ENCODE assay signal across 14 cellular contexts in genomic region chr1:19367584-19368041, GRCh38. TPM values are rescaled to one million over a fixed set of nuclear protein-coding genes. Genes with fewer than 3 reads are reported as not detected.
A peak's percentile ranks its signal among the peaks of the same experiment; 100 is the strongest.
DNase-seq lines count a peak whose midpoint lies in the region; ATAC-seq, FAIRE-seq and TF ChIP-seq lines count a peak whose summit lies in the region.
"Had no signal": no experiment of that assay in that cellular context is flagged by ENCODE, and none has a peak within 500 bp of the region (broad histone marks: within the 10 kb centered on the region; RNA-seq: fewer than 3 reads in every experiment).

No MANE protein-coding gene starts in this region.

- no peak overlapping the region for H3K4me2 ChIP-seq in K562 (ENCODE audit: insufficient read depth, low read length)

- no peaks in the 10 kb centered on the region for H3K79me2 ChIP-seq in K562 (ENCODE audit: control insufficient read depth, insufficient read depth, low read length)

- peaks cover 18% of the 10 kb centered on the region for H4K20me1 ChIP-seq in K562 (replicated peaks; ENCODE audit: control insufficient read depth, insufficient read depth, low read length)

- ATAC-seq in K562 = no peak
- ATAC-seq in activated CD4-positive, CD25-positive, alpha-beta regulatory T cell treated with anti-CD3 and anti-CD28 coated beads, Interleukin-2, amount 50 U/mL, for 24 hours = no peak
- ATAC-seq: activated T-cell treated with anti-CD3 and anti-CD28 coated beads, Interleukin-2, amount 50 U/mL, for 4 hours had no signal

- no TSS peak for BruUV-seq in K562 (replicated peaks; lab: Mats Ljungman, UMichigan)

- H2AFZ ChIP-seq in K562 (ENCODE audit: low read depth, low read length) = no peak overlapping the region

- POLR2A ChIA-PET in K562 (lab: Yijun Ruan, JAX) = no interaction called here

- peaks cover 0 to 8% of the 10 kb centered on the region in 2 experiments; a peak in 2 of 5 replicates for H3K4me1 ChIP-seq in K562 (replicated peaks in 1 of 2; ENCODE audit: control insufficient read depth in 2 of 2, insufficient read depth in 2 of 2, low read length in 2 of 2)
- peaks cover 79% of the 10 kb centered on the region for H3K4me1 ChIP-seq in suprapubic skin

- H3K27ac ChIP-seq in K562 (ENCODE audit: extremely low read depth, low read depth, low read length) (no peak overlapping the region), suprapubic skin (peak overlapping the region; percentile 68)
- H3K27ac ChIP-seq: cardiac muscle cell had no signal

- H3K9me1 ChIP-seq in K562 (ENCODE audit: control insufficient read depth, insufficient read depth, low read length) = no peaks in the 10 kb centered on the region

- H3K27me3 ChIP-seq in K562 (ENCODE audit: control insufficient read depth in 2 of 2, insufficient read depth in 2 of 2, low read length in 2 of 2) (no peaks in the 10 kb centered on the region), suprapubic skin (no peaks in the 10 kb centered on the region)
- H3K27me3 ChIP-seq: cardiac muscle cell had no signal

- FAIRE-seq in K562 (lab: Jason Lieb, UNC) = no peak

- CTCF ChIA-PET in K562 (lab: Yijun Ruan, JAX; ENCODE audit: low intra/inter-chr PET ratio) = no interaction called here

- intact Hi-C loops in K562 (cut with micrococcal nuclease) = no loop called here

- H3K36me3 ChIP-seq in K562 (ENCODE audit: control insufficient read depth, insufficient read depth, low read length) = peaks cover 8% of the 10 kb centered on the region; the same call in 1 of the 3 replicates
- H3K36me3 ChIP-seq in suprapubic skin = peaks cover 5% of the 10 kb centered on the region
- H3K36me3 ChIP-seq: cardiac muscle cell had no signal

- H3K4me3 ChIP-seq in K562 (no peak overlapping the region), suprapubic skin (no peak overlapping the region)
- H3K4me3 ChIP-seq: cardiac muscle cell had no signal

- WGBS in K562 (ENCODE audit: insufficient coverage, low coverage, missing lambda C conversion rate) = 71% methylated on average over 13 of the region's 13 CpGs
- 31% methylated on average over 13 of the region's 13 CpGs for WGBS in suprapubic skin

- in situ Hi-C loops in K562 (cut with MboI) = no loop called here

- no peak for TF ChIP-seq CTCF in K562 (IDR thresholded peaks at IDR 0.05 in 2 of 3, conservative IDR thresholded peaks at IDR 0.05 in 1 of 3; ENCODE audit: insufficient read depth in 2 of 3, low read depth in 1 of 3, low read length in 3 of 3)
- no peak for TF ChIP-seq CTCF in suprapubic skin (IDR thresholded peaks at IDR 0.05)

- TF ChIP-seq EP300 in K562 (IDR thresholded peaks at IDR 0.05; ENCODE audit: low read length) (no peak), suprapubic skin (IDR thresholded peaks at IDR 0.05) (no peak)

- peak; percentile 29 for DNase-seq in HT-29 (ENCODE audit: low spot score)
- no peak for DNase-seq in K562 (ENCODE audit: extremely low read depth in 1 of 4, low spot score in 3 of 4)
- peak; percentile 45 for DNase-seq in iPS-NIHi11 (ENCODE audit: low spot score)
- no peak for DNase-seq in suprapubic skin (ENCODE audit: low spot score in 2 of 2)
- no peak for DNase-seq in iPS-NIHi7 (ENCODE audit: extremely low spot score)
- no peak for DNase-seq in NCI-H526 (lab: John Stamatoyannopoulos, UW)
- DNase-seq: activated CD4-positive, alpha-beta T cell treated with anti-CD3 and anti-CD28 coated beads, Interleukin-2, amount 50 U/mL, for 1 hour; activated T-cell treated with anti-CD3 and anti-CD28 coated beads, Interleukin-2, amount 50 U/mL, for 4 hours; Kasumi-1; NCI-H1417 treated with DMSO at 0.1 percent for 48 hours; OCI-M1; retina had no signal

- no peak overlapping the region for H3K9ac ChIP-seq in K562 (ENCODE audit: insufficient read depth in 1 of 2, low read depth in 2 of 2, low read length in 2 of 2)

- no peaks in the 10 kb centered on the region for H3K9me3 ChIP-seq in K562 (replicated peaks; ENCODE audit: control insufficient read depth, insufficient read depth, low read depth, low read length)
- H3K9me3 ChIP-seq in suprapubic skin = no peaks in the 10 kb centered on the region

- no peak for TF ChIP-seq RAD21 in K562 (CRISPR knock-in tag; conservative IDR thresholded peaks at IDR 0.05 in 1 of 2, IDR thresholded peaks at IDR 0.05 in 1 of 2)

- TF ChIP-seq POLR2A in K562 (conservative IDR thresholded peaks at IDR 0.05) (no peak), suprapubic skin (IDR thresholded peaks at IDR 0.05) (no peak)

TF ChIP-seq in K562, 482 proteins besides CTCF, POLR2A, EP300 and RAD21:
- TF ChIP-seq RBM25 (IDR thresholded peaks at IDR 0.05; ENCODE audit: low read depth, low read length, severe bottlenecking) (no peak), NFIC (IDR thresholded peaks at IDR 0.05) (peak; percentile 30; the same call in 1 of the 2 replicates), MCM7 (IDR thresholded peaks at IDR 0.05) (no peak)

RNA-seq across cellular contexts. Expression of gene SLC66A1, which starts 55.5 kb away (rescaled TPM):
- 27.2 and 27.9 TPM in 2 replicates for total RNA-seq in HT-29 (2014; rRNA removed; shearing (Covaris generic))
- 37.0 and 99.3 TPM in 2 replicates for total RNA-seq in K562 (2011; cell fraction: chromatin; rRNA removed; ENCODE audit: low replicate concordance)
- total RNA-seq in K562 (2011; cell fraction: nucleolus; rRNA removed) = 85.8 and 97.7 TPM in 2 replicates
- 62.2 and 63.1 TPM in 2 replicates for total RNA-seq in K562 (2011; cell fraction: nucleoplasm; rRNA removed)
- total RNA-seq in K562 (2014; rRNA removed) (28.9 and 34.0 TPM in 2 replicates), K562 (2014; rRNA removed; fragmentation: Illumina TruSeq; extraction: Trizol) (8.5 and 10.4 TPM in 2 replicates), K562 (2015; rRNA removed; fragmentation: Illumina TruSeq; extraction: Trizol) (18.6 and 21.6 TPM in 2 replicates), K562 (2021) (26.5 and 29.5 TPM in 2 replicates), suprapubic skin (10 to 100 TPM; 10.5 to 14.0 (median 12.5) TPM)
- polyA plus RNA-seq in K562 (2011; rRNA removed) (27.0 and 29.2 TPM in 2 replicates), K562 (2014; fragmentation: Illumina TruSeq; extraction: Trizol) (16.3 and 26.6 TPM in 2 replicates), K562 (2014; fragmentation: Nextera tagmentation; extraction: Ambion mirVana) (1 to 10 TPM; 1.2 to 1.6 TPM), K562 (2014; rRNA removed) (35.2 and 40.8 TPM in 2 replicates)
- polyA plus RNA-seq in K562 (2011; cell fraction: cytosol; rRNA removed) = 36.4 and 92.5 TPM in 2 replicates
- polyA plus RNA-seq in K562 (2011; cell fraction: nucleus; rRNA removed) = 35.5 and 82.2 TPM in 2 replicates
- 23.2 and 37.9 TPM in 2 replicates for polyA plus RNA-seq in K562 (2012)
- 12.7 and 14.9 TPM in 2 replicates for polyA minus RNA-seq in K562 (2011; rRNA and poly(A)+ RNA removed)
- 15.3 and 16.8 TPM in 2 replicates for polyA minus RNA-seq in K562 (2011; cell fraction: cytosol; rRNA and poly(A)+ RNA removed)
- polyA minus RNA-seq in K562 (2011; cell fraction: nucleus; rRNA and poly(A)+ RNA removed) = 26.2 and 33.7 TPM in 2 replicates

RNA-seq across cellular contexts. Expression of gene AKR7A2, which starts 55.7 kb away (rescaled TPM):
- 202 and 211 TPM in 2 replicates for total RNA-seq in HT-29 (2014; rRNA removed; shearing (Covaris generic))
- 18.7 and 45.9 TPM in 2 replicates for total RNA-seq in K562 (2011; cell fraction: chromatin; rRNA removed; ENCODE audit: low replicate concordance)
- total RNA-seq in K562 (2011; cell fraction: nucleolus; rRNA removed) = 36.8 and 39.0 TPM in 2 replicates
- total RNA-seq in K562 (2011; cell fraction: nucleoplasm; rRNA removed) = 28.7 and 34.9 TPM in 2 replicates
- total RNA-seq in K562 (2014; rRNA removed) = 78.4 and 108 TPM in 2 replicates
- total RNA-seq in K562 (2014; rRNA removed; fragmentation: Illumina TruSeq; extraction: Trizol) = 26.1 and 32.3 TPM in 2 replicates
- total RNA-seq in K562 (2015; rRNA removed; fragmentation: Illumina TruSeq; extraction: Trizol) = 65.2 and 66.0 TPM in 2 replicates
- total RNA-seq in K562 (2021) = 71.7 and 74.4 TPM in 2 replicates
- polyA plus RNA-seq in K562 (2011; rRNA removed) = 49.4 and 57.1 TPM in 2 replicates
- 83.1 and 114 TPM in 2 replicates for polyA plus RNA-seq in K562 (2011; cell fraction: cytosol; rRNA removed)
- polyA plus RNA-seq in K562 (2011; cell fraction: nucleus; rRNA removed) = 34.0 and 41.0 TPM in 2 replicates
- 57.6 and 109 TPM in 2 replicates for polyA plus RNA-seq in K562 (2012)
- polyA plus RNA-seq in K562 (2014; fragmentation: Illumina TruSeq; extraction: Trizol) = 41.1 and 50.6 TPM in 2 replicates
- polyA plus RNA-seq in K562 (2014; fragmentation: Nextera tagmentation; extraction: Ambion mirVana) = 1 to 10 TPM; 2.0 to 4.0 TPM
- polyA plus RNA-seq in K562 (2014; rRNA removed) = 74.7 and 83.6 TPM in 2 replicates
- 16.8 and 22.0 TPM in 2 replicates for polyA minus RNA-seq in K562 (2011; rRNA and poly(A)+ RNA removed)
- 22.1 and 40.4 TPM in 2 replicates for polyA minus RNA-seq in K562 (2011; cell fraction: cytosol; rRNA and poly(A)+ RNA removed)
- polyA minus RNA-seq in K562 (2011; cell fraction: nucleus; rRNA and poly(A)+ RNA removed) = 19.1 and 22.7 TPM in 2 replicates
- 10 to 100 TPM; 64.8 to 95.6 (median 69.4) TPM for total RNA-seq in suprapubic skin

Comparison
In these comparisons a context has a peak if more than half of its experiments do, and no peak if none do; other contexts are left out.
1. DNase-seq: peak in HT-29 (single experiment) and iPS-NIHi11 (single experiment); none in K562 (0 of 4), suprapubic skin (0 of 2), iPS-NIHi7 (single experiment) and NCI-H526 (0 of 2).